ENCODE assay signal across 15 cellular contexts in genomic region chr18:10481831-10482230, GRCh38. TPM values are rescaled to one million over a fixed set of nuclear protein-coding genes. Genes with fewer than 3 reads are reported as not detected.
"Had no signal": no experiment of that assay in that cellular context is flagged by ENCODE, and none has a peak within 500 bp of the region (broad histone marks: within the 10 kb centered on the region; RNA-seq: fewer than 3 reads in every experiment).

No MANE protein-coding gene starts in this region.

- H3K4me3 Mint-ChIP-seq: activated CD4-positive, alpha-beta memory T cell treated with anti-CD3 and anti-CD28 coated beads, Interleukin-2, amount 10 ng/mL, durations not matched to agents 7 days and 5 days; activated naive CD8-positive, alpha-beta T cell treated with anti-CD3 and anti-CD28 coated beads, Interleukin-2, amount 50 U/mL, for 24 hours had no signal

- H3K4me1 Mint-ChIP-seq: activated CD4-positive, alpha-beta memory T cell treated with anti-CD3 and anti-CD28 coated beads, Interleukin-2, amount 10 ng/mL, durations not matched to agents 7 days and 5 days had no signal

- H3K27me3 ChIP-seq: cardiac muscle cell, colonic mucosa, heart left ventricle, suprapubic skin had no signal

- ATAC-seq: activated naive CD8-positive, alpha-beta T cell treated with anti-CD3 and anti-CD28 coated beads, Interleukin-2, amount 50 U/mL, for 24 hours; left ventricle myocardium superior had no signal

- H3K4me3 ChIP-seq: cardiac muscle cell, colonic mucosa, heart left ventricle, suprapubic skin had no signal

- H3K27ac Mint-ChIP-seq: activated CD4-positive, alpha-beta memory T cell treated with anti-CD3 and anti-CD28 coated beads, Interleukin-2, amount 10 ng/mL, durations not matched to agents 7 days and 5 days; activated naive CD8-positive, alpha-beta T cell treated with anti-CD3 and anti-CD28 coated beads, Interleukin-2, amount 50 U/mL, for 24 hours had no signal

- H3K36me3 ChIP-seq: cardiac muscle cell, colonic mucosa, neutrophil had no signal

- H3K9me3 Mint-ChIP-seq: activated CD4-positive, alpha-beta memory T cell treated with anti-CD3 and anti-CD28 coated beads, Interleukin-2, amount 10 ng/mL, durations not matched to agents 7 days and 5 days; activated naive CD8-positive, alpha-beta T cell treated with anti-CD3 and anti-CD28 coated beads, Interleukin-2, amount 50 U/mL, for 24 hours had no signal

- H3K4me1 ChIP-seq: colonic mucosa had no signal

- DNase-seq: activated CD4-positive, alpha-beta memory T cell treated with anti-CD3 and anti-CD28 coated beads, Interleukin-2, amount 10 ng/mL, durations not matched to agents 7 days and 5 days; activated naive CD8-positive, alpha-beta T cell treated with anti-CD3 and anti-CD28 coated beads, Interleukin-2, amount 50 U/mL, for 24 hours; activated T-cell treated with anti-CD3 and anti-CD28 coated beads, Interleukin-2, amount 50 U/mL, for 48 hours; colonic mucosa; foreskin melanocyte; heart left ventricle; kidney; left ventricle myocardium superior; posterior cingulate gyrus; stimulated activated CD4-positive, alpha-beta T cell treated with anti-CD3 and anti-CD28 coated beads, Interleukin-1b, Interleukin-23, amount 100 ng/mL, for 48 hours; stimulated activated naive CD4-positive, alpha-beta T cell treated with Interleukin-2 at 50 U/mL for 16 hours; SW 1271 had no signal

- H3K9me3 ChIP-seq: colonic mucosa, heart left ventricle, neutrophil, suprapubic skin had no signal

- H3K27ac ChIP-seq: cardiac muscle cell, colonic mucosa, neutrophil, suprapubic skin had no signal

RNA-seq across cellular contexts. Expression of gene APCDD1, which starts 27.4 kb away (rescaled TPM):
- total RNA-seq: activated CD4-positive, alpha-beta memory T cell treated with anti-CD3 and anti-CD28 coated beads, Interleukin-2, amount 10 ng/mL, durations not matched to agents 7 days and 5 days had no signal
